Comparison of ENCODE assay signal across 1 cellular context in genomic region chr5:66639036-66639435, GRCh38.
A peak's percentile ranks its signal among the peaks of the same experiment; 100 is the strongest.
TF ChIP-seq lines count a peak whose summit lies in the region.

No MANE protein-coding gene starts in this region.

TF ChIP-seq in HEK293, 187 proteins besides CTCF, POLR2A, EP300 and RAD21 (continued from another document):
- TF ChIP-seq INSM2 (tag by site-specific recombination; IDR thresholded peaks at IDR 0.05) (no peak), ZXDB (tag by site-specific recombination; IDR thresholded peaks at IDR 0.05) (no peak), ZNF398 (tag by site-specific recombination; IDR thresholded peaks at IDR 0.05) (0 out of 2 replicates have a peak, but pooled peaks have one; percentile 38), ZNF184 (tag by site-specific recombination; IDR thresholded peaks at IDR 0.05) (no peak), ATF2 (tag by site-specific recombination; IDR thresholded peaks at IDR 0.05; ENCODE audit: low read depth) (peak; percentile 82), ZFP3 (tag by site-specific recombination; IDR thresholded peaks at IDR 0.05; ENCODE audit: low read depth) (no peak)
